ENCODE assay signal across 1 cellular context in the genomic region with DNA sequence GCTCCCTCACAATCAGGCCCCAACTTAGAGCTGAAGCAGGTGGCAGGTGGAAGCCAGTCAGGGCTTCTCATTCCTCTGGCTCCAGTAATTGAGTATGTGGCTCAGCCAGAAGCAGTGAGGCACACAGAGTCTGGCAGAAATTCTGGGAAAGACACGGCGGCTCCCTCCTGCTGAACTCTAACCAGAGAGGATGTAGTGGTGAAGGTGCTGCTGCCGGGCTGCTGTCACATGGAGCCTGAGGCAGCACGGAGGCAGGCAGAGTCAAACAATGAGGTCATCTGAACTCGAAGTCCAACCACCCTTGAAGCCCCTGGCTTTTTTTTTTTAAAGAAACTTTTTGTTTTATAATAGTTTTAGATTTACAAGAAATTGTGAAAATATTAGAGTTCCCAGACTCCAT.
TF ChIP-seq lines count a peak whose summit lies in the region.

No MANE protein-coding gene starts in this region.

TF ChIP-seq in HepG2, 621 proteins besides CTCF, POLR2A, EP300 and RAD21 (continues in another document):
- no peak for TF ChIP-seq HNRNPUL1 (IDR thresholded peaks at IDR 0.05; ENCODE audit: low read depth, low read length)
- TF ChIP-seq ZNF30 (CRISPR knock-in tag; IDR thresholded peaks at IDR 0.05), result no peak
- TF ChIP-seq PHF21A (CRISPR knock-in tag; IDR thresholded peaks at IDR 0.05), result no peak
- TF ChIP-seq, protein P1, sequence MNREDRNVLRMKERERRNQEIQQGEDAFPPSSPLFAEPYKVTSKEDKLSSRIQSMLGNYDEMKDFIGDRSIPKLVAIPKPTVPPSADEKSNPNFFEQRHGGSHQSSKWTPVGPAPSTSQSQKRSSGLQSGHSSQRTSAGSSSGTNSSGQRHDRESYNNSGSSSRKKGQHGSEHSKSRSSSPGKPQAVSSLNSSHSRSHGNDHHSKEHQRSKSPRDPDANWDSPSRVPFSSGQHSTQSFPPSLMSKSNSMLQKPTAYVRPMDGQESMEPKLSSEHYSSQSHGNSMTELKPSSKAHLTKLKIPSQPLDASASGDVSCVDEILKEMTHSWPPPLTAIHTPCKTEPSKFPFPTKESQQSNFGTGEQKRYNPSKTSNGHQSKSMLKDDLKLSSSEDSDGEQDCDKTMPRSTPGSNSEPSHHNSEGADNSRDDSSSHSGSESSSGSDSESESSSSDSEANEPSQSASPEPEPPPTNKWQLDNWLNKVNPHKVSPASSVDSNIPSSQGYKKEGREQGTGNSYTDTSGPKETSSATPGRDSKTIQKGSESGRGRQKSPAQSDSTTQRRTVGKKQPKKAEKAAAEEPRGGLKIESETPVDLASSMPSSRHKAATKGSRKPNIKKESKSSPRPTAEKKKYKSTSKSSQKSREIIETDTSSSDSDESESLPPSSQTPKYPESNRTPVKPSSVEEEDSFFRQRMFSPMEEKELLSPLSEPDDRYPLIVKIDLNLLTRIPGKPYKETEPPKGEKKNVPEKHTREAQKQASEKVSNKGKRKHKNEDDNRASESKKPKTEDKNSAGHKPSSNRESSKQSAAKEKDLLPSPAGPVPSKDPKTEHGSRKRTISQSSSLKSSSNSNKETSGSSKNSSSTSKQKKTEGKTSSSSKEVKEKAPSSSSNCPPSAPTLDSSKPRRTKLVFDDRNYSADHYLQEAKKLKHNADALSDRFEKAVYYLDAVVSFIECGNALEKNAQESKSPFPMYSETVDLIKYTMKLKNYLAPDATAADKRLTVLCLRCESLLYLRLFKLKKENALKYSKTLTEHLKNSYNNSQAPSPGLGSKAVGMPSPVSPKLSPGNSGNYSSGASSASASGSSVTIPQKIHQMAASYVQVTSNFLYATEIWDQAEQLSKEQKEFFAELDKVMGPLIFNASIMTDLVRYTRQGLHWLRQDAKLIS (CRISPR knock-in tag; IDR thresholded peaks at IDR 0.05), result no peak
- no peak for TF ChIP-seq ZNF382 (CRISPR knock-in tag; IDR thresholded peaks at IDR 0.05; ENCODE audit: borderline replicate concordance)
- no peak for TF ChIP-seq ZNF629 (CRISPR knock-in tag; conservative IDR thresholded peaks at IDR 0.05)
- TF ChIP-seq ZNF317 (CRISPR knock-in tag; IDR thresholded peaks at IDR 0.05), result no peak
- TF ChIP-seq BRD4 (CRISPR knock-in tag; IDR thresholded peaks at IDR 0.05), result no peak
- 0 out of 2 replicates have a peak, but pooled peaks have one; percentile 37 for TF ChIP-seq ZNF556 (CRISPR knock-in tag; IDR thresholded peaks at IDR 0.05; ENCODE audit: borderline replicate concordance)
- TF ChIP-seq, protein P2, sequence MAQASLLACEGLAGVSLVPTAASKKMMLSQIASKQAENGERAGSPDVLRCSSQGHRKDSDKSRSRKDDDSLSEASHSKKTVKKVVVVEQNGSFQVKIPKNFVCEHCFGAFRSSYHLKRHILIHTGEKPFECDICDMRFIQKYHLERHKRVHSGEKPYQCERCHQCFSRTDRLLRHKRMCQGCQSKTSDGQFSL (CRISPR knock-in tag; IDR thresholded peaks at IDR 0.05), result no peak
- no peak for TF ChIP-seq DNMT1 (CRISPR knock-in tag; IDR thresholded peaks at IDR 0.05)
- no peak for TF ChIP-seq TOPORS (CRISPR knock-in tag; IDR thresholded peaks at IDR 0.05)
- TF ChIP-seq, protein P3, sequence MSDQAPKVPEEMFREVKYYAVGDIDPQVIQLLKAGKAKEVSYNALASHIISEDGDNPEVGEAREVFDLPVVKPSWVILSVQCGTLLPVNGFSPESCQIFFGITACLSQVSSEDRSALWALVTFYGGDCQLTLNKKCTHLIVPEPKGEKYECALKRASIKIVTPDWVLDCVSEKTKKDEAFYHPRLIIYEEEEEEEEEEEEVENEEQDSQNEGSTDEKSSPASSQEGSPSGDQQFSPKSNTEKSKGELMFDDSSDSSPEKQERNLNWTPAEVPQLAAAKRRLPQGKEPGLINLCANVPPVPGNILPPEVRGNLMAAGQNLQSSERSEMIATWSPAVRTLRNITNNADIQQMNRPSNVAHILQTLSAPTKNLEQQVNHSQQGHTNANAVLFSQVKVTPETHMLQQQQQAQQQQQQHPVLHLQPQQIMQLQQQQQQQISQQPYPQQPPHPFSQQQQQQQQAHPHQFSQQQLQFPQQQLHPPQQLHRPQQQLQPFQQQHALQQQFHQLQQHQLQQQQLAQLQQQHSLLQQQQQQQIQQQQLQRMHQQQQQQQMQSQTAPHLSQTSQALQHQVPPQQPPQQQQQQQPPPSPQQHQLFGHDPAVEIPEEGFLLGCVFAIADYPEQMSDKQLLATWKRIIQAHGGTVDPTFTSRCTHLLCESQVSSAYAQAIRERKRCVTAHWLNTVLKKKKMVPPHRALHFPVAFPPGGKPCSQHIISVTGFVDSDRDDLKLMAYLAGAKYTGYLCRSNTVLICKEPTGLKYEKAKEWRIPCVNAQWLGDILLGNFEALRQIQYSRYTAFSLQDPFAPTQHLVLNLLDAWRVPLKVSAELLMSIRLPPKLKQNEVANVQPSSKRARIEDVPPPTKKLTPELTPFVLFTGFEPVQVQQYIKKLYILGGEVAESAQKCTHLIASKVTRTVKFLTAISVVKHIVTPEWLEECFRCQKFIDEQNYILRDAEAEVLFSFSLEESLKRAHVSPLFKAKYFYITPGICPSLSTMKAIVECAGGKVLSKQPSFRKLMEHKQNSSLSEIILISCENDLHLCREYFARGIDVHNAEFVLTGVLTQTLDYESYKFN (CRISPR knock-in tag; conservative IDR thresholded peaks at IDR 0.05), result peak; percentile 66
- no peak for TF ChIP-seq SOX6 (IDR thresholded peaks at IDR 0.05)
- no peak for TF ChIP-seq SOX6 (CRISPR knock-in tag; IDR thresholded peaks at IDR 0.05)
- no peak for TF ChIP-seq KLF12 (CRISPR knock-in tag; IDR thresholded peaks at IDR 0.05; ENCODE audit: borderline replicate concordance)
- TF ChIP-seq, protein P4, sequence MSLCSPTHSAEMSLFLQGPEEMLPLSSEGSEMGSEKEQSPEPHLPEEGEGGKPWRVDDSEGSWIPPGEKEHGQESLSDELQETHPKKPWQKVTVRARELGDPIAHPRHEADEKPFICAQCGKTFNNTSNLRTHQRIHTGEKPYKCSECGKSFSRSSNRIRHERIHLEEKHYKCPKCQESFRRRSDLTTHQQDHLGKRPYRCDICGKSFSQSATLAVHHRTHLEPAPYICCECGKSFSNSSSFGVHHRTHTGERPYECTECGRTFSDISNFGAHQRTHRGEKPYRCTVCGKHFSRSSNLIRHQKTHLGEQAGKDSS (CRISPR knock-in tag; IDR thresholded peaks at IDR 0.05; ENCODE audit: borderline replicate concordance, low read depth), result no peak
- TF ChIP-seq, protein P5, sequence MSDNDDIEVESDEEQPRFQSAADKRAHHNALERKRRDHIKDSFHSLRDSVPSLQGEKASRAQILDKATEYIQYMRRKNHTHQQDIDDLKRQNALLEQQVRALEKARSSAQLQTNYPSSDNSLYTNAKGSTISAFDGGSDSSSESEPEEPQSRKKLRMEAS (IDR thresholded peaks at IDR 0.05), result peak; percentile 88
- TF ChIP-seq ZZZ3 (CRISPR knock-in tag; IDR thresholded peaks at IDR 0.05; ENCODE audit: borderline replicate concordance), result no peak
- TF ChIP-seq GATAD1 (CRISPR knock-in tag; IDR thresholded peaks at IDR 0.05), result no peak
- TF ChIP-seq ARID2 (CRISPR knock-in tag; IDR thresholded peaks at IDR 0.05; ENCODE audit: borderline replicate concordance), result no peak
- TF ChIP-seq, protein P6, sequence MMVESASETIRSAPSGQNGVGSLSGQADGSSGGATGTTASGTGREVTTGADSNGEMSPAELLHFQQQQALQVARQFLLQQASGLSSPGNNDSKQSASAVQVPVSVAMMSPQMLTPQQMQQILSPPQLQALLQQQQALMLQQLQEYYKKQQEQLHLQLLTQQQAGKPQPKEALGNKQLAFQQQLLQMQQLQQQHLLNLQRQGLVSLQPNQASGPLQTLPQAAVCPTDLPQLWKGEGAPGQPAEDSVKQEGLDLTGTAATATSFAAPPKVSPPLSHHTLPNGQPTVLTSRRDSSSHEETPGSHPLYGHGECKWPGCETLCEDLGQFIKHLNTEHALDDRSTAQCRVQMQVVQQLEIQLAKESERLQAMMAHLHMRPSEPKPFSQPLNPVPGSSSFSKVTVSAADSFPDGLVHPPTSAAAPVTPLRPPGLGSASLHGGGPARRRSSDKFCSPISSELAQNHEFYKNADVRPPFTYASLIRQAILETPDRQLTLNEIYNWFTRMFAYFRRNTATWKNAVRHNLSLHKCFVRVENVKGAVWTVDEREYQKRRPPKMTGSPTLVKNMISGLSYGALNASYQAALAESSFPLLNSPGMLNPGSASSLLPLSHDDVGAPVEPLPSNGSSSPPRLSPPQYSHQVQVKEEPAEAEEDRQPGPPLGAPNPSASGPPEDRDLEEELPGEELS (CRISPR knock-in tag; IDR thresholded peaks at IDR 0.05), result peak; percentile 41; the same call in 1 of the 2 replicates
- peak; percentile 81 for TF ChIP-seq ATF7 (IDR thresholded peaks at IDR 0.05)
- peak; percentile 96 for TF ChIP-seq ATF7 (CRISPR knock-in tag; IDR thresholded peaks at IDR 0.05)
- TF ChIP-seq FIP1L1 (IDR thresholded peaks at IDR 0.05; ENCODE audit: borderline replicate concordance, insufficient read depth, low read depth, low read length), result no peak
- TF ChIP-seq TRIM24 (CRISPR knock-in tag; IDR thresholded peaks at IDR 0.05), result no peak
- no peak for TF ChIP-seq EEA1 (CRISPR knock-in tag; IDR thresholded peaks at IDR 0.05; ENCODE audit: borderline replicate concordance)
- no peak for TF ChIP-seq ZNF883 (CRISPR knock-in tag; IDR thresholded peaks at IDR 0.05; ENCODE audit: not compliant biosample characterization)
- TF ChIP-seq ZNF839 (CRISPR knock-in tag; IDR thresholded peaks at IDR 0.05; ENCODE audit: borderline replicate concordance), result no peak
- TF ChIP-seq, protein P7, sequence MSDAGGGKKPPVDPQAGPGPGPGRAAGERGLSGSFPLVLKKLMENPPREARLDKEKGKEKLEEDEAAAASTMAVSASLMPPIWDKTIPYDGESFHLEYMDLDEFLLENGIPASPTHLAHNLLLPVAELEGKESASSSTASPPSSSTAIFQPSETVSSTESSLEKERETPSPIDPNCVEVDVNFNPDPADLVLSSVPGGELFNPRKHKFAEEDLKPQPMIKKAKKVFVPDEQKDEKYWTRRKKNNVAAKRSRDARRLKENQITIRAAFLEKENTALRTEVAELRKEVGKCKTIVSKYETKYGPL (CRISPR knock-in tag; IDR thresholded peaks at IDR 0.05), result no peak
- TF ChIP-seq, protein P8, sequence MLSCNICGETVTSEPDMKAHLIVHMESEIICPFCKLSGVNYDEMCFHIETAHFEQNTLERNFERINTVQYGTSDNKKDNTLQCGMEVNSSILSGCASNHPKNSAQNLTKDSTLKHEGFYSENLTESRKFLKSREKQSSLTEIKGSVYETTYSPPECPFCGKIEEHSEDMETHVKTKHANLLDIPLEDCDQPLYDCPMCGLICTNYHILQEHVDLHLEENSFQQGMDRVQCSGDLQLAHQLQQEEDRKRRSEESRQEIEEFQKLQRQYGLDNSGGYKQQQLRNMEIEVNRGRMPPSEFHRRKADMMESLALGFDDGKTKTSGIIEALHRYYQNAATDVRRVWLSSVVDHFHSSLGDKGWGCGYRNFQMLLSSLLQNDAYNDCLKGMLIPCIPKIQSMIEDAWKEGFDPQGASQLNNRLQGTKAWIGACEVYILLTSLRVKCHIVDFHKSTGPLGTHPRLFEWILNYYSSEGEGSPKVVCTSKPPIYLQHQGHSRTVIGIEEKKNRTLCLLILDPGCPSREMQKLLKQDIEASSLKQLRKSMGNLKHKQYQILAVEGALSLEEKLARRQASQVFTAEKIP (CRISPR knock-in tag; IDR thresholded peaks at IDR 0.05; ENCODE audit: borderline replicate concordance), result no peak
- TF ChIP-seq, protein P9, sequence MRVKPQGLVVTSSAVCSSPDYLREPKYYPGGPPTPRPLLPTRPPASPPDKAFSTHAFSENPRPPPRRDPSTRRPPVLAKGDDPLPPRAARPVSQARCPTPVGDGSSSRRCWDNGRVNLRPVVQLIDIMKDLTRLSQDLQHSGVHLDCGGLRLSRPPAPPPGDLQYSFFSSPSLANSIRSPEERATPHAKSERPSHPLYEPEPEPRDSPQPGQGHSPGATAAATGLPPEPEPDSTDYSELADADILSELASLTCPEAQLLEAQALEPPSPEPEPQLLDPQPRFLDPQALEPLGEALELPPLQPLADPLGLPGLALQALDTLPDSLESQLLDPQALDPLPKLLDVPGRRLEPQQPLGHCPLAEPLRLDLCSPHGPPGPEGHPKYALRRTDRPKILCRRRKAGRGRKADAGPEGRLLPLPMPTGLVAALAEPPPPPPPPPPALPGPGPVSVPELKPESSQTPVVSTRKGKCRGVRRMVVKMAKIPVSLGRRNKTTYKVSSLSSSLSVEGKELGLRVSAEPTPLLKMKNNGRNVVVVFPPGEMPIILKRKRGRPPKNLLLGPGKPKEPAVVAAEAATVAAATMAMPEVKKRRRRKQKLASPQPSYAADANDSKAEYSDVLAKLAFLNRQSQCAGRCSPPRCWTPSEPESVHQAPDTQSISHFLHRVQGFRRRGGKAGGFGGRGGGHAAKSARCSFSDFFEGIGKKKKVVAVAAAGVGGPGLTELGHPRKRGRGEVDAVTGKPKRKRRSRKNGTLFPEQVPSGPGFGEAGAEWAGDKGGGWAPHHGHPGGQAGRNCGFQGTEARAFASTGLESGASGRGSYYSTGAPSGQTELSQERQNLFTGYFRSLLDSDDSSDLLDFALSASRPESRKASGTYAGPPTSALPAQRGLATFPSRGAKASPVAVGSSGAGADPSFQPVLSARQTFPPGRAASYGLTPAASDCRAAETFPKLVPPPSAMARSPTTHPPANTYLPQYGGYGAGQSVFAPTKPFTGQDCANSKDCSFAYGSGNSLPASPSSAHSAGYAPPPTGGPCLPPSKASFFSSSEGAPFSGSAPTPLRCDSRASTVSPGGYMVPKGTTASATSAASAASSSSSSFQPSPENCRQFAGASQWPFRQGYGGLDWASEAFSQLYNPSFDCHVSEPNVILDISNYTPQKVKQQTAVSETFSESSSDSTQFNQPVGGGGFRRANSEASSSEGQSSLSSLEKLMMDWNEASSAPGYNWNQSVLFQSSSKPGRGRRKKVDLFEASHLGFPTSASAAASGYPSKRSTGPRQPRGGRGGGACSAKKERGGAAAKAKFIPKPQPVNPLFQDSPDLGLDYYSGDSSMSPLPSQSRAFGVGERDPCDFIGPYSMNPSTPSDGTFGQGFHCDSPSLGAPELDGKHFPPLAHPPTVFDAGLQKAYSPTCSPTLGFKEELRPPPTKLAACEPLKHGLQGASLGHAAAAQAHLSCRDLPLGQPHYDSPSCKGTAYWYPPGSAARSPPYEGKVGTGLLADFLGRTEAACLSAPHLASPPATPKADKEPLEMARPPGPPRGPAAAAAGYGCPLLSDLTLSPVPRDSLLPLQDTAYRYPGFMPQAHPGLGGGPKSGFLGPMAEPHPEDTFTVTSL (CRISPR knock-in tag; IDR thresholded peaks at IDR 0.05; ENCODE audit: borderline replicate concordance), result 0 out of 2 replicates have a peak, but pooled peaks have one; percentile 33
- TF ChIP-seq CENPT (CRISPR knock-in tag; IDR thresholded peaks at IDR 0.05; ENCODE audit: low read depth), result no peak
- TF ChIP-seq MAZ (IDR thresholded peaks at IDR 0.05; ENCODE audit: borderline replicate concordance, low read depth, low read length), result no peak
- TF ChIP-seq MAZ (CRISPR knock-in tag; IDR thresholded peaks at IDR 0.05; ENCODE audit: low read depth), result peak; percentile 33; the same call in 1 of the 2 replicates
- TF ChIP-seq ISX (CRISPR knock-in tag; conservative IDR thresholded peaks at IDR 0.05), result no peak
- TF ChIP-seq ZNF775 (CRISPR knock-in tag; IDR thresholded peaks at IDR 0.05; ENCODE audit: borderline replicate concordance), result no peak
